Comparison of ENCODE assay signal across 8 cellular contexts in the genomic region with DNA sequence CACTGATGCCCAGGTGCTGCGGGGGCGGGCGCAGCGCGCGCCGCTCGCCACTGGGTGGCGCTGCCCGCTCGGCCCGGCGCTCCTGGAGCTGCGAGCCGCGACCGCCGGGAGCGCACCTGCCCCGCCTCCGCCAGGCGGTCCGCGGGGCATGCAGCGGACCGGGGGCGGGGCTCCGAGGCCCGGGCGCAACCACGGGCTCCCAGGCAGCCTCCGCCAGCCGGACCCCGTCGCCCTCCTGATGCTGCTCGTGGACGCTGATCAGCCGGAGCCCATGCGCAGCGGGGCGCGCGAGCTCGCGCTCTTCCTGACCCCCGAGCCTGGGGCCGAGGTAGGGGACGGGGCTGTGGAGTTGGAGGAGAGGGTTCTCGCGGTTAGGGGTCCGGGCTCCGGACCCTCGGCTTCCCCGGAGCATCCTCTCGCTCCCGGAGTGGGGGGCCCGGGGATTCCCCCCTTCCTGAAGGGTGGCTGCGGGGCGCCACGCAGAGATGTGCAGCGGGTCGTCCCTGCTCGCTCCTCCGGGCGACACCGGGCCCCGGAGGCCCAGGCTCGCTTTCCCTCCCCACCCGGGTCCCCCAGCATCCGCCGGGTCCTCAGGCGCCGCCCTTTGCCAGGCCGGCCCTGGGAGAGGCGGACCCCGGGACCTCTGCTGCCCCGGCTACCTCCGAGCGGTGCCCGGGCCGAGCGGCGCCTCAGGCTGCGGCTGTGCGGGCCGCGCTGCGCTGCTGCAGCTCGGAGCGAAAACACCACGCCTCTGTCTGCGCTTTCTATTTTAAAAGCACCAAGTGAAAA. TPM values are rescaled to one million over a fixed set of nuclear protein-coding genes. Genes with fewer than 3 reads are reported as not detected.
DNase-seq lines count a peak whose midpoint lies in the region; ATAC-seq and TF ChIP-seq lines count a peak whose summit lies in the region.

A gene with protein sequence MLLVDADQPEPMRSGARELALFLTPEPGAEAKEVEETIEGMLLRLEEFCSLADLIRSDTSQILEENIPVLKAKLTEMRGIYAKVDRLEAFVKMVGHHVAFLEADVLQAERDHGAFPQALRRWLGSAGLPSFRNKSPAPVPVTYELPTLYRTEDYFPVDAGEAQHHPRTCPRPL (plus strand): TSS at position 216 of the 789 bp plus-strand sequence. CDS start 23 bp downstream, at position 239.

- H3K9me3 ChIP-seq in CD4-positive, alpha-beta memory T cell (ENCODE audit: control insufficient read depth in 1 of 2, low read length in 2 of 2), result no peaks in the 10 kb centered on the region
- no peaks in the 10 kb centered on the region for H3K9me3 ChIP-seq in OCI-LY3 (ENCODE audit: insufficient read depth, low read length)

- H3K27me3 ChIP-seq in CD4-positive, alpha-beta memory T cell (ENCODE audit: insufficient read depth, low read length), result no peaks in the 10 kb centered on the region
- no peaks in the 10 kb centered on the region; the same call in 1 of the 2 replicates for H3K27me3 ChIP-seq in OCI-LY3 (ENCODE audit: low read depth, low read length)

- peak within 1 kb of the TSS; percentile 93 for H3K4me2 ChIP-seq in OCI-LY3 (ENCODE audit: low read length)

- no peaks in the 10 kb centered on the region for H4K20me1 ChIP-seq in OCI-LY3 (ENCODE audit: insufficient read depth, low read length)

- H3K27ac ChIP-seq in CD4-positive, alpha-beta memory T cell (ENCODE audit: low read depth, low read length), result peak within 1 kb of the TSS; percentile 55
- H3K27ac ChIP-seq in OCI-LY3 (ENCODE audit: low read length), result peak within 1 kb of the TSS; percentile 36

- peak; percentile 76 to 89 (median 86) for DNase-seq in CD4-positive, alpha-beta memory T cell
- DNase-seq in activated T-cell treated with anti-CD3 and anti-CD28 coated beads for 48 hours (ENCODE audit: low read depth), result peak; percentile 91
- peak; percentile 87 for DNase-seq in naive B cell
- peak; percentile 92 to 93 for DNase-seq in stimulated activated effector memory CD8-positive, alpha-beta T cell treated with anti-CD3 and anti-CD28 coated beads, Interleukin-12 subunit alpha, Interleukin-12 subunit beta, amount 100 ng/mL, for 72 hours (ENCODE audit: low spot score in 2 of 2)

- peak within 1 kb of the TSS; percentile 95 for H2AFZ ChIP-seq in OCI-LY3 (ENCODE audit: low read depth, low read length)

- TF ChIP-seq CTCF in OCI-LY3 (IDR thresholded peaks at IDR 0.05; ENCODE audit: low read depth, low read length), result peak; percentile 76; the same call in 1 of the 2 replicates

- H3K27ac Mint-ChIP-seq in CD4-positive, alpha-beta memory T cell, result peak within 1 kb of the TSS; percentile 79 to 94 (median 85)
- peak within 1 kb of the TSS; percentile 74 to 97 (median 92) for H3K27ac Mint-ChIP-seq in naive B cell
- no peak within 1 kb of the TSS for H3K27ac Mint-ChIP-seq in stimulated activated effector memory CD8-positive, alpha-beta T cell treated with anti-CD3 and anti-CD28 coated beads, Interleukin-12 subunit alpha, Interleukin-12 subunit beta, amount 100 ng/mL, for 72 hours

- POLR2A ChIA-PET in CD4-positive, alpha-beta memory T cell (lab: Charles Lee; ENCODE audit: partially characterized antibody), result interaction anchor here (0.6 to 4.6 kb wide), 21 partner anchors 9 to 641 kb away, joined by 3 to 109 read pairs (median 3); a partner anchor contains a TSS

- CTCF ChIA-PET in CD4-positive, alpha-beta memory T cell (lab: Charles Lee; ENCODE audit: partially characterized antibody), result interaction anchor here (0.7 to 12.5 kb wide), 42 partner anchors 8 to 648 kb away, joined by 3 to 298 read pairs (median 4); a partner anchor contains a TSS

- peaks cover 8 to 13% (median 11%) of the 10 kb centered on the region in 4 donors for H3K4me1 Mint-ChIP-seq in CD4-positive, alpha-beta memory T cell
- peaks cover 24 to 60% (median 31%) of the 10 kb centered on the region in 3 donors for H3K4me1 Mint-ChIP-seq in naive B cell
- H3K4me1 Mint-ChIP-seq in stimulated activated effector memory CD8-positive, alpha-beta T cell treated with anti-CD3 and anti-CD28 coated beads, Interleukin-12 subunit alpha, Interleukin-12 subunit beta, amount 100 ng/mL, for 72 hours, result peaks cover 3% of the 10 kb centered on the region

- H3K36me3 Mint-ChIP-seq in CD4-positive, alpha-beta memory T cell, result no peaks in the 10 kb centered on the region
- no peaks in the 10 kb centered on the region for H3K36me3 Mint-ChIP-seq in naive B cell
- H3K36me3 Mint-ChIP-seq in stimulated activated effector memory CD8-positive, alpha-beta T cell treated with anti-CD3 and anti-CD28 coated beads, Interleukin-12 subunit alpha, Interleukin-12 subunit beta, amount 100 ng/mL, for 72 hours, result no peaks in the 10 kb centered on the region

- H3K4me3 Mint-ChIP-seq in CD4-positive, alpha-beta memory T cell, result peak within 1 kb of the TSS; percentile 82 to 95 (median 90)
- H3K4me3 Mint-ChIP-seq in naive B cell, result peak within 1 kb of the TSS; percentile 87 to 97 (median 94)
- H3K4me3 Mint-ChIP-seq in stimulated activated effector memory CD8-positive, alpha-beta T cell treated with anti-CD3 and anti-CD28 coated beads, Interleukin-12 subunit alpha, Interleukin-12 subunit beta, amount 100 ng/mL, for 72 hours, result peak within 1 kb of the TSS; percentile 74

- H3K4me3 ChIP-seq in CD4-positive, alpha-beta memory T cell (ENCODE audit: low read length in 2 of 2), result peak within 1 kb of the TSS; percentile 69 to 78
- H3K4me3 ChIP-seq in OCI-LY3 (ENCODE audit: low read length), result peak within 1 kb of the TSS; percentile 82

- H3K9ac ChIP-seq in OCI-LY3 (ENCODE audit: low read length), result peak within 1 kb of the TSS; percentile 71

- H3K36me3 ChIP-seq in CD4-positive, alpha-beta memory T cell (ENCODE audit: insufficient read depth, low read length), result no peaks in the 10 kb centered on the region
- H3K36me3 ChIP-seq in OCI-LY3 (replicated peaks; ENCODE audit: low read depth, low read length), result no peaks in the 10 kb centered on the region

- H3K27me3 Mint-ChIP-seq in CD4-positive, alpha-beta memory T cell, result no peaks in the 10 kb centered on the region
- H3K27me3 Mint-ChIP-seq in naive B cell, result no peaks in the 10 kb centered on the region

- H3K4me1 ChIP-seq in CD4-positive, alpha-beta memory T cell (ENCODE audit: insufficient read depth, low read length), result peaks cover 22% of the 10 kb centered on the region
- peaks cover 35% of the 10 kb centered on the region for H3K4me1 ChIP-seq in OCI-LY3 (ENCODE audit: low read length)

- ATAC-seq in GM19324 (IDR thresholded peaks at IDR 0.05; ENCODE audit: low FRiP score, unreplicated experiment) (peak; percentile 82), HG03457 (IDR thresholded peaks at IDR 0.05; ENCODE audit: unreplicated experiment) (peak; percentile 41), esophagus mucosa (peak; percentile 87), naive B cell (ENCODE audit: low read depth in 2 of 2) (peak; percentile 79 to 80)
- peak; percentile 91 for ATAC-seq in stimulated activated effector memory CD8-positive, alpha-beta T cell treated with anti-CD3 and anti-CD28 coated beads, Interleukin-12 subunit alpha, Interleukin-12 subunit beta, amount 100 ng/mL, for 72 hours

- intact Hi-C loops in CD4-positive, alpha-beta memory T cell (cut with micrococcal nuclease), result loop anchor here (1.0 to 5.0 kb wide), 6 partner anchors 9 to 532 kb away; a partner anchor contains a TSS

- no peaks in the 10 kb centered on the region for H3K9me3 Mint-ChIP-seq in CD4-positive, alpha-beta memory T cell
- no peaks in the 10 kb centered on the region for H3K9me3 Mint-ChIP-seq in naive B cell
- H3K9me3 Mint-ChIP-seq in stimulated activated effector memory CD8-positive, alpha-beta T cell treated with anti-CD3 and anti-CD28 coated beads, Interleukin-12 subunit alpha, Interleukin-12 subunit beta, amount 100 ng/mL, for 72 hours, result no peaks in the 10 kb centered on the region

- no peaks in the 10 kb centered on the region for H3K79me2 ChIP-seq in OCI-LY3 (ENCODE audit: low read length)

RNA-seq across cellular contexts. Expression of the gene that starts here (rescaled TPM):
- 10 to 100 TPM; 17.6 to 17.8 TPM for total RNA-seq in CD4-positive, alpha-beta memory T cell
- polyA plus RNA-seq in CD4-positive, alpha-beta memory T cell, result 10 to 100 TPM; 10.8 to 14.6 TPM
- total RNA-seq in esophagus mucosa, result 0.96 TPM
- 10 to 100 TPM; 62.1 to 82.2 (median 70.3) TPM for polyA plus RNA-seq in naive B cell (ENCODE audit: low read depth in 6 of 6)

Comparison
In these comparisons a context has a peak if more than half of its experiments do, and no peak if none do; other contexts are left out.
1. Peak in every context shown above with its lines: DNase-seq, ATAC-seq, H3K4me3 ChIP-seq and H3K27ac ChIP-seq.
2. RNA of the gene that starts here (polyA plus RNA-seq): 62.1 to 82.2 TPM in naive B cell; 10.8 to 14.6 TPM in CD4-positive, alpha-beta memory T cell; every median in the first group is over 4 times any median in the second.
3. Peak in ATAC-seq in esophagus mucosa; RNA of the gene not detected or under 1 TPM.
4. ATAC-seq: peak in every context shown above with its lines; median percentile 91 in stimulated activated effector memory CD8-positive, alpha-beta T cell treated with anti-CD3 and anti-CD28 coated beads, Interleukin-12 subunit alpha, Interleukin-12 subunit beta, amount 100 ng/mL, for 72 hours; 87 in esophagus mucosa; 82 in GM19324; 80 in naive B cell; 41 in HG03457.